11 cellular contexts compared by ENCODE assay signal in the genomic region with DNA sequence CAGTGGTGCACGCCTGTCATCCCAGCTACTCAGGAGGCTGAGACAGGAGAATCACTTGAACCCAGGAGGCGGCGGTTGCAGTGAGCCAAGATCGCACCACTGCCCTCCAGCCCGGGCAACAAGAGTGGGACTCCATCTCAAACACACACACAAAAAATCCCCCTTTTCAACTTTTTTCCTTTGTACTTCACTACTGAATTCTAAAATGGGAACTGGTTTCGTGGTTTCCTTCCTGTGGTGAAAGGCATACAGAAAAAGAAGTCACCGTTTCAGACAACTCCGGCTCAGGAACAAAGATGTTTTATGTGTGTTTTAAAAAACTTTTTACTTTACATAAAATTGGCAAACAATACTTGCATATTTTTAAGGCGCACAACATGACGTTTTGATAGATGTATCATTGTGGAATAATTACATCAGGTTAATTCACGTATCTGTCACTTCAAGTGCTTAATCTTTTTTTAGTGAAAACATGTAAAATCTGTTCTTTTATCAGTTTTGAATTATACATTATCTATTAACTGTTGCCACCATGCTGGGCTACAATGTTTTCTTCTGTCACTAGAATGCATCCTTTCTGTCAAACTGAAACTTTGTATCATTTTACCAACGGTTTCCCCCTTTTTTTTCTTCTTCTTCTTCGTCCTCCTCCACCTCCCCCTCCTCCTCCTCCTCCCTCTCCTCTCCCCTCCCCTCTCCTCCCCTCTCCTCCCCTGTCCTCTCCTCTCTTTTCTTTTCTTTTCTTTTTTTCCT.
DNase-seq lines count a peak whose midpoint lies in the region; ATAC-seq and TF ChIP-seq lines count a peak whose summit lies in the region.
"Had no signal": no experiment of that assay in that cellular context is flagged by ENCODE, and none has a peak within 500 bp of the region (broad histone marks: within the 10 kb centered on the region; RNA-seq: fewer than 3 reads in every experiment).

No MANE protein-coding gene starts in this region.

- DNase-seq in CD8-positive, alpha-beta T cell = no peak
- DNase-seq in AG20443 (ENCODE audit: low spot score) (no peak), Caco-2 (no peak)
- DNase-seq: left ventricle myocardium superior, NCI-H2227 treated with DMSO at 0.1 percent for 48 hours, right lobe of liver had no signal

- no peaks in the 10 kb centered on the region for H3K36me3 ChIP-seq in CD8-positive, alpha-beta T cell (ENCODE audit: insufficient read depth, low read length)
- no peaks in the 10 kb centered on the region for H3K36me3 ChIP-seq in Caco-2 (ENCODE audit: control insufficient read depth, insufficient read depth, low read length)
- H3K36me3 ChIP-seq: right lobe of liver had no signal

- H3K27ac Mint-ChIP-seq in CD8-positive, alpha-beta T cell = no peak overlapping the region
- H3K27ac Mint-ChIP-seq in IgD-negative memory B cell (no peak overlapping the region), Caco-2 (ENCODE audit: unreplicated experiment) (no peak overlapping the region)
- no peak overlapping the region for H3K27ac Mint-ChIP-seq in activated T-helper 17 cell treated with anti-CD3 and anti-CD28 coated beads, Interleukin-2, amount 50 U/mL, for 72 hours

- no TSS peak for BruUV-seq in Caco-2 (replicated peaks; lab: Mats Ljungman, UMichigan)

- no peaks in the 10 kb centered on the region for H3K9me3 Mint-ChIP-seq in CD8-positive, alpha-beta T cell
- H3K9me3 Mint-ChIP-seq in IgD-negative memory B cell (peaks cover 5 to 7% (median 6%) of the 10 kb centered on the region in 3 donors), Caco-2 (ENCODE audit: unreplicated experiment) (peaks cover 14% of the 10 kb centered on the region)
- no peaks in the 10 kb centered on the region for H3K9me3 Mint-ChIP-seq in activated T-helper 17 cell treated with anti-CD3 and anti-CD28 coated beads, Interleukin-2, amount 50 U/mL, for 72 hours

- intact Hi-C loops in CD8-positive, alpha-beta T cell (cut with DNase I, micrococcal nuclease) = no loop called here
- intact Hi-C loops in Caco-2 (cut with micrococcal nuclease; ENCODE audit: unreplicated experiment) = no loop called here

- H3K4me1 Mint-ChIP-seq in CD8-positive, alpha-beta T cell (ENCODE audit: low read depth) = peaks cover 13% of the 10 kb centered on the region
- H3K4me1 Mint-ChIP-seq in IgD-negative memory B cell (peaks cover 9 to 11% (median 10%) of the 10 kb centered on the region in 3 donors), Caco-2 (ENCODE audit: low read depth, unreplicated experiment) (no peaks in the 10 kb centered on the region)
- peaks cover 12% of the 10 kb centered on the region for H3K4me1 Mint-ChIP-seq in activated T-helper 17 cell treated with anti-CD3 and anti-CD28 coated beads, Interleukin-2, amount 50 U/mL, for 72 hours

- H3K36me3 Mint-ChIP-seq in CD8-positive, alpha-beta T cell = no peaks in the 10 kb centered on the region
- H3K36me3 Mint-ChIP-seq in IgD-negative memory B cell = no peaks in the 10 kb centered on the region
- no peaks in the 10 kb centered on the region for H3K36me3 Mint-ChIP-seq in activated T-helper 17 cell treated with anti-CD3 and anti-CD28 coated beads, Interleukin-2, amount 50 U/mL, for 72 hours (ENCODE audit: low read depth)
- no peaks in the 10 kb centered on the region for H3K36me3 Mint-ChIP-seq in Caco-2 (ENCODE audit: insufficient read depth, unreplicated experiment)

- no peak for TF ChIP-seq CTCF in CD8-positive, alpha-beta T cell (IDR thresholded peaks at IDR 0.05)
- no peak for TF ChIP-seq CTCF in Caco-2 (IDR thresholded peaks at IDR 0.05; ENCODE audit: insufficient read depth in 1 of 2, low read depth in 1 of 2, low read length in 1 of 2, severe bottlenecking in 1 of 2, unreplicated experiment in 1 of 2)

- no peaks in the 10 kb centered on the region for H3K27me3 ChIP-seq in CD8-positive, alpha-beta T cell (ENCODE audit: insufficient read depth, low read length)
- H3K27me3 ChIP-seq in Caco-2 (replicated peaks; ENCODE audit: control insufficient read depth, insufficient read depth, low read length) = no peaks in the 10 kb centered on the region; the same call in 1 of the 2 replicates
- H3K27me3 ChIP-seq: right lobe of liver had no signal

- peaks cover 3% of the 10 kb centered on the region for H3K9me3 ChIP-seq in CD8-positive, alpha-beta T cell (ENCODE audit: low read length)
- H3K9me3 ChIP-seq in Caco-2 = no peaks in the 10 kb centered on the region
- H3K9me3 ChIP-seq: right lobe of liver had no signal

- no peak overlapping the region for H3K27ac ChIP-seq in CD8-positive, alpha-beta T cell (ENCODE audit: low read depth, low read length)
- H3K27ac ChIP-seq: right lobe of liver had no signal

- POLR2A ChIA-PET in CD8-positive, alpha-beta T cell (lab: Charles Lee) = no interaction called here
- POLR2A ChIA-PET in Caco-2 (lab: Charles Lee) = no interaction called here

- ATAC-seq in CD8-positive, alpha-beta T cell = peak; percentile 31
- peak; percentile 50 for ATAC-seq in GM19397 (IDR thresholded peaks at IDR 0.05; ENCODE audit: unreplicated experiment)
- ATAC-seq in activated T-helper 17 cell treated with anti-CD3 and anti-CD28 coated beads, Interleukin-2, amount 50 U/mL, for 72 hours (replicated peaks) = peak; percentile 19
- no peak for ATAC-seq in HG02588 (IDR thresholded peaks at IDR 0.05; ENCODE audit: unreplicated experiment)
- no peak for ATAC-seq in GM18873 (IDR thresholded peaks at IDR 0.05; ENCODE audit: low FRiP score, unreplicated experiment)
- ATAC-seq: left ventricle myocardium superior, right lobe of liver had no signal

- CTCF ChIA-PET in CD8-positive, alpha-beta T cell (lab: Charles Lee) = no interaction called here
- CTCF ChIA-PET in Caco-2 (lab: Charles Lee) = no interaction called here

- H3K4me3 Mint-ChIP-seq in CD8-positive, alpha-beta T cell = peak overlapping the region; percentile 62
- H3K4me3 Mint-ChIP-seq in IgD-negative memory B cell = peak overlapping the region in 3 of 4 donors; percentile 56 to 89 (median 67)
- H3K4me3 Mint-ChIP-seq in activated T-helper 17 cell treated with anti-CD3 and anti-CD28 coated beads, Interleukin-2, amount 50 U/mL, for 72 hours = peak overlapping the region; percentile 61
- H3K4me3 Mint-ChIP-seq in Caco-2 (ENCODE audit: unreplicated experiment) = no peak overlapping the region

- no peak overlapping the region for H3K4me3 ChIP-seq in CD8-positive, alpha-beta T cell (ENCODE audit: low read depth, low read length)
- H3K4me3 ChIP-seq in Caco-2 (ENCODE audit: low read depth, low read length) = no peak overlapping the region
- H3K4me3 ChIP-seq: right lobe of liver had no signal

- H3K4me1 ChIP-seq in CD8-positive, alpha-beta T cell (ENCODE audit: insufficient read depth, low read length) = peaks cover 5% of the 10 kb centered on the region
- H3K4me1 ChIP-seq in Caco-2 = no peaks in the 10 kb centered on the region
- H3K4me1 ChIP-seq: right lobe of liver had no signal

- H3K27me3 Mint-ChIP-seq in CD8-positive, alpha-beta T cell (ENCODE audit: low read depth) = peaks cover 6% of the 10 kb centered on the region
- H3K27me3 Mint-ChIP-seq in IgD-negative memory B cell = peaks cover 14% of the 10 kb centered on the region
- peaks cover 11% of the 10 kb centered on the region for H3K27me3 Mint-ChIP-seq in activated T-helper 17 cell treated with anti-CD3 and anti-CD28 coated beads, Interleukin-2, amount 50 U/mL, for 72 hours
- H3K27me3 Mint-ChIP-seq in Caco-2 (ENCODE audit: insufficient read depth, unreplicated experiment) = peaks cover 11% of the 10 kb centered on the region

Comparison
In these comparisons a context has a peak if more than half of its experiments do, and no peak if none do; other contexts are left out.
1. ATAC-seq: peak in CD8-positive, alpha-beta T cell (single experiment), GM19397 (single experiment) and activated T-helper 17 cell treated with anti-CD3 and anti-CD28 coated beads, Interleukin-2, amount 50 U/mL, for 72 hours (single experiment); none in HG02588 (single experiment) and GM18873 (single experiment).